In genomic region chr2:68317971-68318685, GRCh38 we compare ENCODE assay signal across 11 cellular contexts. TPM values are rescaled to one million over a fixed set of nuclear protein-coding genes. Genes with fewer than 3 reads are reported as not detected.
DNase-seq lines count a peak whose midpoint lies in the region; ATAC-seq and TF ChIP-seq lines count a peak whose summit lies in the region.
"Had no signal": no experiment of that assay in that cellular context is flagged by ENCODE, and none has a peak within 500 bp of the region (broad histone marks: within the 10 kb centered on the region; RNA-seq: fewer than 3 reads in every experiment).

No MANE protein-coding gene starts in this region.

- H3K36me3 ChIP-seq in breast epithelium (no peaks in the 10 kb centered on the region), mammary epithelial cell (ENCODE audit: insufficient read depth, low read length) (no peaks in the 10 kb centered on the region), mucosa of rectum (ENCODE audit: control insufficient read depth in 2 of 2, insufficient read depth in 2 of 2, low read length in 2 of 2) (no peaks in the 10 kb centered on the region), upper lobe of right lung (peaks cover 13% of the 10 kb centered on the region)

- TF ChIP-seq CTCF in breast epithelium (IDR thresholded peaks at IDR 0.05) (no peak), mammary epithelial cell (conservative IDR thresholded peaks at IDR 0.05 in 1 of 2, IDR thresholded peaks at IDR 0.05 in 1 of 2; ENCODE audit: extremely low read depth in 1 of 2, insufficient read depth in 1 of 2, low read depth in 1 of 2, low read length in 2 of 2) (no peak), upper lobe of right lung (IDR thresholded peaks at IDR 0.05) (no peak)

- WGBS in mammary epithelial cell (ENCODE audit: low coverage, missing lambda C conversion rate): 80% methylated on average over 14 of the region's 14 CpGs

- in situ Hi-C loops in mammary epithelial cell (cut with MboI; ENCODE audit: low sequenced_read_pairs in 2 of 2): no loop called here

- H3K4me3 ChIP-seq in breast epithelium (peak overlapping the region; percentile 61 to 84 (median 76)), mammary epithelial cell (replicated peaks in 1 of 3; ENCODE audit: insufficient read depth in 1 of 3, low read depth in 2 of 3, low read length in 3 of 3) (no peak overlapping the region), mucosa of rectum (ENCODE audit: low read length in 2 of 2) (peak overlapping the region; percentile 66 to 71), upper lobe of right lung (peak overlapping the region; percentile 79)

- H3K9me3 Mint-ChIP-seq in activated naive CD4-positive, alpha-beta T cell treated with anti-CD3 and anti-CD28 coated beads, Interleukin-2, amount 10 ng/mL, durations not matched to agents 7 days and 5 days: no peaks in the 10 kb centered on the region

- peaks cover 48% of the 10 kb centered on the region for H3K27me3 Mint-ChIP-seq in activated naive CD4-positive, alpha-beta T cell treated with anti-CD3 and anti-CD28 coated beads, Interleukin-2, amount 10 ng/mL, durations not matched to agents 7 days and 5 days

- H3K9me3 ChIP-seq in breast epithelium (no peaks in the 10 kb centered on the region), mammary epithelial cell (replicated peaks; ENCODE audit: insufficient read depth, low read length) (no peaks in the 10 kb centered on the region), mucosa of rectum (ENCODE audit: control insufficient read depth in 2 of 2, low read length in 2 of 2) (no peaks in the 10 kb centered on the region), upper lobe of right lung (no peaks in the 10 kb centered on the region)

- H3K9ac ChIP-seq in mammary epithelial cell (ENCODE audit: insufficient read depth, low read length): no peak overlapping the region
- H3K9ac ChIP-seq in mucosa of rectum (ENCODE audit: low read depth in 1 of 2, low read length in 2 of 2): peak overlapping the region in 1 of 2 donors; percentile 65

- H3K4me3 Mint-ChIP-seq in activated naive CD4-positive, alpha-beta T cell treated with anti-CD3 and anti-CD28 coated beads, Interleukin-2, amount 10 ng/mL, durations not matched to agents 7 days and 5 days: no peak overlapping the region

- H2AFZ ChIP-seq in mammary epithelial cell (ENCODE audit: low read depth, low read length): no peak overlapping the region

- DNase-seq in breast epithelium (ENCODE audit: low spot score in 2 of 2): no peak
- DNase-seq in mammary epithelial cell: no peak
- DNase-seq in dermis blood vessel endothelial cell: peak; percentile 28
- no peak for DNase-seq in upper lobe of right lung
- no peak for DNase-seq in COR-L47 (lab: John Stamatoyannopoulos, UW)
- no peak for DNase-seq in activated CD8-positive, alpha-beta memory T cell treated with anti-CD3 and anti-CD28 coated beads, Interleukin-2, amount 50 U/mL, for 48 hours
- no peak for DNase-seq in activated naive CD4-positive, alpha-beta T cell treated with anti-CD3 and anti-CD28 coated beads, Interleukin-2, amount 10 ng/mL, durations not matched to agents 7 days and 5 days

- BruUV-seq in mammary epithelial cell (replicated peaks; lab: Mats Ljungman, UMichigan): no TSS peak

- peaks cover 5% of the 10 kb centered on the region for H3K4me1 Mint-ChIP-seq in activated naive CD4-positive, alpha-beta T cell treated with anti-CD3 and anti-CD28 coated beads, Interleukin-2, amount 10 ng/mL, durations not matched to agents 7 days and 5 days

- no peaks in the 10 kb centered on the region for H3K79me2 ChIP-seq in mammary epithelial cell (ENCODE audit: insufficient read depth, low read length)

- dilution Hi-C loops in mammary epithelial cell (cut with HindIII; ENCODE audit: low sequenced_read_pairs): no loop called here

- no peak overlapping the region for H3K4me2 ChIP-seq in mammary epithelial cell (ENCODE audit: insufficient read depth, low read depth, low read length)

- peak overlapping the region; percentile 62 to 92 for H3K27ac ChIP-seq in breast epithelium
- H3K27ac ChIP-seq in mammary epithelial cell (ENCODE audit: insufficient read depth, low read depth, low read length): no peak overlapping the region
- peak overlapping the region; percentile 81 to 85 for H3K27ac ChIP-seq in mucosa of rectum (ENCODE audit: low read depth in 2 of 2, low read length in 2 of 2)
- peak overlapping the region; percentile 93 for H3K27ac ChIP-seq in upper lobe of right lung
- H3K27ac ChIP-seq: C4-2B, epithelial cell of prostate, SK-N-MC had no signal

- intact Hi-C loops in breast epithelium (cut with DNase I; ENCODE audit: low total_unique reads): no loop called here
- intact Hi-C loops in mammary epithelial cell (cut with micrococcal nuclease): no loop called here
- intact Hi-C loops in upper lobe of right lung (cut with DNase I): no loop called here

- no peaks in the 10 kb centered on the region for H3K4me1 ChIP-seq in breast epithelium
- H3K4me1 ChIP-seq in mammary epithelial cell (ENCODE audit: insufficient read depth, low read length): peaks cover 14% of the 10 kb centered on the region
- H3K4me1 ChIP-seq in mucosa of rectum (ENCODE audit: control insufficient read depth in 2 of 2, insufficient read depth in 2 of 2, low read length in 2 of 2): no peaks in the 10 kb centered on the region
- peaks cover 10% of the 10 kb centered on the region for H3K4me1 ChIP-seq in upper lobe of right lung

- H3K27ac Mint-ChIP-seq in activated naive CD4-positive, alpha-beta T cell treated with anti-CD3 and anti-CD28 coated beads, Interleukin-2, amount 10 ng/mL, durations not matched to agents 7 days and 5 days: no peak overlapping the region

- no peak for ATAC-seq in upper lobe of right lung

- no peaks in the 10 kb centered on the region for H4K20me1 ChIP-seq in mammary epithelial cell (ENCODE audit: insufficient read depth, low read length)

- CTCF ChIA-PET in mammary epithelial cell (lab: Charles Lee; ENCODE audit: low non-redundant PET): interaction anchor here (0.6 kb wide), 1 partner anchor 667 kb away, joined by 4 read pairs; no protein-coding TSS in a partner anchor
- CTCF ChIA-PET in activated naive CD4-positive, alpha-beta T cell treated with anti-CD3 and anti-CD28 coated beads, Interleukin-2, amount 10 ng/mL, durations not matched to agents 7 days and 5 days (lab: Charles Lee): no interaction called here

- TF ChIP-seq POLR2A in breast epithelium (IDR thresholded peaks at IDR 0.05): no peak

- H3K36me3 Mint-ChIP-seq in activated naive CD4-positive, alpha-beta T cell treated with anti-CD3 and anti-CD28 coated beads, Interleukin-2, amount 10 ng/mL, durations not matched to agents 7 days and 5 days: no peaks in the 10 kb centered on the region

- H3K27me3 ChIP-seq in breast epithelium (peaks cover 0 to 10% of the 10 kb centered on the region in 2 donors), mammary epithelial cell (ENCODE audit: insufficient read depth, low read length) (peaks cover 20% of the 10 kb centered on the region), mucosa of rectum (ENCODE audit: control insufficient read depth in 2 of 2, insufficient read depth in 2 of 2, low read length in 2 of 2) (peaks cover 6 to 11% of the 10 kb centered on the region in 2 donors), upper lobe of right lung (peaks cover 7% of the 10 kb centered on the region)

RNA-seq across cellular contexts. Expression of gene CNRIP1, which starts 1.6 kb away (rescaled TPM):
- 10 to 100 TPM; 14.9 to 63.5 (median 35.7) TPM for total RNA-seq in breast epithelium
- under 1 TPM in 1 of 2 donors, not detected in 1; under 0.01 TPM for total RNA-seq in mammary epithelial cell
- not detected for polyA plus RNA-seq in mammary epithelial cell
- polyA minus RNA-seq in mammary epithelial cell: not detected
- total RNA-seq in dermis blood vessel endothelial cell: 45.3 and 52.3 TPM in 2 replicates
- 23.8 TPM for total RNA-seq in upper lobe of right lung

RNA-seq across cellular contexts. Expression of gene PLEK, which starts 47.0 kb away (rescaled TPM):
- 10 to 100 TPM in 2 of 3 donors, 1 to 10 TPM in 1; 3.6 to 20.5 (median 11.7) TPM for total RNA-seq in breast epithelium
- under 1 TPM in 1 of 2 donors, not detected in 1; 0.09 TPM for total RNA-seq in mammary epithelial cell
- 0.07 TPM for polyA plus RNA-seq in mammary epithelial cell
- polyA minus RNA-seq in mammary epithelial cell: not detected
- 0.17 TPM in 1 of 2 replicates, not detected in the other for total RNA-seq in dermis blood vessel endothelial cell
- 32.9 TPM for total RNA-seq in upper lobe of right lung

Comparison
In these comparisons a context has a peak if more than half of its experiments do, and no peak if none do; other contexts are left out.
1. H3K4me3 ChIP-seq: peak in breast epithelium (3 of 3), mucosa of rectum (2 of 2) and upper lobe of right lung (single experiment); none in mammary epithelial cell (0 of 3).
2. RNA of gene CNRIP1, which starts 1.6 kb away (total RNA-seq): 45.3 to 52.3 TPM in dermis blood vessel endothelial cell, 14.9 to 63.5 TPM in breast epithelium and 23.8 TPM in upper lobe of right lung (single experiment); under 0.01 TPM in mammary epithelial cell; every median in the first group is over 10 times any median in the second.